8 cellular contexts compared by ENCODE assay signal in genomic region chr3:52455283-52456168, GRCh38. TPM values are rescaled to one million over a fixed set of nuclear protein-coding genes. Genes with fewer than 3 reads are reported as not detected.
DNase-seq lines count a peak whose midpoint lies in the region; ATAC-seq and TF ChIP-seq lines count a peak whose summit lies in the region.

Gene NISCH (plus strand): TSS chr3:52455604. CDS start chr3:52455642, 38 bp downstream.

- no peaks in the 10 kb centered on the region for H3K9me3 Mint-ChIP-seq in T-cell
- H3K9me3 Mint-ChIP-seq in progenitor cell of endocrine pancreas (ENCODE audit: low read depth) = no peaks in the 10 kb centered on the region

- CTCF ChIA-PET in T-cell (lab: Charles Lee) = no interaction called here

- H3K79me2 ChIP-seq in MM.1S (ENCODE audit: low read length) = peaks cover 21% of the 10 kb centered on the region

- POLR2A ChIA-PET in T-cell (lab: Charles Lee) = no interaction called here

- peak within 1 kb of the TSS; percentile 89 to 98 (median 91) for H3K4me3 Mint-ChIP-seq in T-cell
- H3K4me3 Mint-ChIP-seq in progenitor cell of endocrine pancreas (ENCODE audit: low read depth) = peak within 1 kb of the TSS; percentile 96

- H3K9ac ChIP-seq in MM.1S (ENCODE audit: low read length) (peak within 1 kb of the TSS; percentile 97), adipocyte (ENCODE audit: low read length) (peak within 1 kb of the TSS; percentile 91)

- peak within 1 kb of the TSS; percentile 98 for H3K4me2 ChIP-seq in MM.1S (ENCODE audit: low read depth, low read length)

- H3K27me3 ChIP-seq in MM.1S (replicated peaks; ENCODE audit: insufficient read depth, low read length) (no peaks in the 10 kb centered on the region), adipocyte (replicated peaks; ENCODE audit: control insufficient read depth, insufficient read depth, low read length) (no peaks in the 10 kb centered on the region), heart right ventricle (no peaks in the 10 kb centered on the region), upper lobe of right lung (no peaks in the 10 kb centered on the region)

- no peaks in the 10 kb centered on the region for H4K20me1 ChIP-seq in MM.1S (ENCODE audit: insufficient read depth, low read length)

- H3K9me2 ChIP-seq in MM.1S (replicated peaks; ENCODE audit: insufficient read depth, low read length) = no peaks in the 10 kb centered on the region

- H3F3A ChIP-seq in MM.1S (ENCODE audit: insufficient read depth, low read length) = peaks cover 5% of the 10 kb centered on the region

- H3K9me3 ChIP-seq in MM.1S (replicated peaks; ENCODE audit: insufficient read depth, low read length) = no peaks in the 10 kb centered on the region
- H3K9me3 ChIP-seq in adipocyte (ENCODE audit: control insufficient read depth, low read length) = no peaks in the 10 kb centered on the region
- H3K9me3 ChIP-seq in heart right ventricle = no peaks in the 10 kb centered on the region
- H3K9me3 ChIP-seq in upper lobe of right lung = no peaks in the 10 kb centered on the region

- H3K36me3 Mint-ChIP-seq in T-cell = peaks cover 15% of the 10 kb centered on the region
- peaks cover 11% of the 10 kb centered on the region for H3K36me3 Mint-ChIP-seq in progenitor cell of endocrine pancreas (ENCODE audit: insufficient read depth)

- H3K27ac Mint-ChIP-seq in T-cell (peak within 1 kb of the TSS; percentile 97 to 98), progenitor cell of endocrine pancreas (peak within 1 kb of the TSS; percentile 91)

- H3K27ac ChIP-seq in MM.1S (ENCODE audit: low read length) (peak within 1 kb of the TSS; percentile 7; the same call in 1 of the 2 replicates), heart right ventricle (peak within 1 kb of the TSS; percentile 88 to 99 (median 92)), upper lobe of right lung (peak within 1 kb of the TSS; percentile 95)

- no peak for TF ChIP-seq CTCF in MM.1S (IDR thresholded peaks at IDR 0.05; ENCODE audit: low read length)
- TF ChIP-seq CTCF in heart right ventricle (IDR thresholded peaks at IDR 0.05) = no peak
- no peak for TF ChIP-seq CTCF in progenitor cell of endocrine pancreas (IDR thresholded peaks at IDR 0.05; ENCODE audit: unreplicated experiment)
- TF ChIP-seq CTCF in upper lobe of right lung (IDR thresholded peaks at IDR 0.05) = no peak

- intact Hi-C loops in heart right ventricle (cut with DNase I) = loop anchor here in 3 of 10 donors (10.0 kb wide), 2 partner anchors 221 to 229 kb away; partner anchors contain the start of genes GNL3 (in 3 of the 3), PBRM1 (in 3 of the 3) and TWF2 (in 1 of the 3)
- intact Hi-C loops in upper lobe of right lung (cut with DNase I) = no loop called here

- peak within 1 kb of the TSS; percentile 98 for H3K4me3 ChIP-seq in MM.1S (ENCODE audit: low read length)
- H3K4me3 ChIP-seq in adipocyte (ENCODE audit: low read length) = peak within 1 kb of the TSS; percentile 98
- H3K4me3 ChIP-seq in heart right ventricle = peak within 1 kb of the TSS; percentile 65 to 96 (median 80)
- H3K4me3 ChIP-seq in upper lobe of right lung = peak within 1 kb of the TSS; percentile 74

- H3K27me3 Mint-ChIP-seq in T-cell (no peaks in the 10 kb centered on the region), progenitor cell of endocrine pancreas (no peaks in the 10 kb centered on the region)

- WGBS in heart right ventricle, 2 donors = 0 to 1% methylated on average over 75 to 86 of the region's 86 CpGs

- peaks cover 13% of the 10 kb centered on the region for H3K4me1 ChIP-seq in MM.1S (ENCODE audit: low read length)
- peaks cover 15% of the 10 kb centered on the region for H3K4me1 ChIP-seq in adipocyte (ENCODE audit: control insufficient read depth, insufficient read depth, low read length)
- peaks cover 17 to 41% (median 31%) of the 10 kb centered on the region in 9 donors for H3K4me1 ChIP-seq in heart right ventricle
- peaks cover 24% of the 10 kb centered on the region for H3K4me1 ChIP-seq in upper lobe of right lung

- peak; percentile 93 to 98 (median 94) for ATAC-seq in T-cell (replicated peaks in 1 of 4)
- ATAC-seq in heart right ventricle = peak; percentile 29 to 77 (median 58)
- peak; percentile 93 for ATAC-seq in upper lobe of right lung

- peak within 1 kb of the TSS; percentile 100 for H2AFZ ChIP-seq in MM.1S (ENCODE audit: low read length)

- DNase-seq in GM03348 (ENCODE audit: low spot score) = peak; percentile 97
- DNase-seq in H4 (ENCODE audit: low spot score) = peak; percentile 47
- DNase-seq in MM.1S = peak; percentile 87
- peak; percentile 87 to 99 (median 95) for DNase-seq in T-cell
- peak; percentile 95 for DNase-seq in adipocyte (ENCODE audit: low read depth)
- DNase-seq in heart right ventricle = peak; percentile 92 to 95
- DNase-seq in progenitor cell of endocrine pancreas (ENCODE audit: low spot score, unreplicated experiment) = peak; percentile 91
- DNase-seq in upper lobe of right lung = peak; percentile 96

- H3K4me1 Mint-ChIP-seq in T-cell = peaks cover 30 to 48% (median 41%) of the 10 kb centered on the region in 3 donors
- H3K4me1 Mint-ChIP-seq in progenitor cell of endocrine pancreas (ENCODE audit: low read depth) = peaks cover 29% of the 10 kb centered on the region

- H3K36me3 ChIP-seq in MM.1S (replicated peaks; ENCODE audit: insufficient read depth, low read length) = 0 out of 2 replicates have a peak, but pooled peaks cover 3% of the 10 kb centered on the region
- H3K36me3 ChIP-seq in adipocyte (ENCODE audit: control insufficient read depth, insufficient read depth, low read length, severe bottlenecking) = peaks cover 30% of the 10 kb centered on the region
- H3K36me3 ChIP-seq in heart right ventricle = peaks cover 0 to 43% (median 21%) of the 10 kb centered on the region in 9 donors
- peaks cover 26% of the 10 kb centered on the region for H3K36me3 ChIP-seq in upper lobe of right lung

RNA-seq across cellular contexts. Expression of gene NISCH, which starts in this region (rescaled TPM):
- 7.5 and 13.7 TPM in 2 replicates for total RNA-seq in H4 (2014; rRNA removed; shearing (Covaris generic))
- total RNA-seq in T-cell (100 to 1,000 TPM; 152 to 171 (median 157) TPM), heart right ventricle (10 to 100 TPM; 35.3 to 56.3 (median 41.9) TPM), progenitor cell of endocrine pancreas (199 and 214 TPM in 2 replicates), upper lobe of right lung (94.6 TPM)
- polyA plus RNA-seq in heart right ventricle = 10 to 100 TPM; 24.0 to 53.6 TPM

Comparison
In these comparisons a context has a peak if more than half of its experiments do, and no peak if none do; other contexts are left out.
1. Peak in every context shown above with its lines: DNase-seq, ATAC-seq, H3K4me3 ChIP-seq and H3K27ac ChIP-seq.
2. DNase-seq: peak in every context shown above with its lines; median percentile 97 in GM03348; 96 in upper lobe of right lung; 95 in T-cell; 95 in adipocyte; 94 in heart right ventricle; 91 in progenitor cell of endocrine pancreas; 87 in MM.1S; 47 in H4.
3. H3K27ac ChIP-seq: peak in every context shown above with its lines; median percentile 95 in upper lobe of right lung; 92 in heart right ventricle; 7 in MM.1S.